In the genomic region with DNA sequence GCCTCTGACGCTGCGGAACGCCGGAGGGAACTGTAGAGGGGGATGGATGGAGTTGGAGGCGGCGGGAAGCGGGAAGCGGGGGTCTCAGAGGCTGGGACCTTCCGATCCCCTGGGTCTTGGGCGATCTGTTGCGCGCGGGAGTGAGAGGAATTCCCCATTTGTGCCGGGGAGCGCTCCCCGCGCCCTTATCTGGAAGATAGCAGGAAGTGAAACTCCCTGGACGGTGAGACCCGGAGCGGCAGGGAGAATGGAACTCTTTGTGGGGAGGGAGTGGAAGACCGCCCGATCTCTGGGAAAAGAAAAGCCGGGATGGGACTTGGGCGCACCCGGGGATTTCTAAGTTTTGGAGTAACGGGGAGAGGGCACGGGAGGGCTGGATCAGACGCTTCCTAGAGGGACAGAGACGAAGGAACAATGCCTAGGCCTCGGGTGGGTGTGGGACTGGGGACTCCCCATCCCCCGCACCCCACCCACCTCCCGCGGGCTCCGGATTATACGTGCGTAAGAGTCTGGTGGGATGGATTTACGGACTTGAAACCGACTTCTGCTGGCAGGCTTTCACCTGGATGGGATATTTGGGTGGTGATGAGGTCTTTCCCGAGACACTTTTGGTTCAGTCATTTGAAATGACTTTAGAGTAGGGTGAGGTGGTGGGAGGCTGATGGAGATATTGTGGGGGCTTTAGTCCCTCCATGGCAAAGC, we compare ENCODE assay signal across 8 cellular contexts. TPM values are rescaled to one million over a fixed set of nuclear protein-coding genes. Genes with fewer than 3 reads are reported as not detected.
DNase-seq lines count a peak whose midpoint lies in the region; ATAC-seq and TF ChIP-seq lines count a peak whose summit lies in the region.

No MANE protein-coding gene starts in this region.

- H3K27ac ChIP-seq in RWPE2 (ENCODE audit: poor library complexity, severe bottlenecking) (peak overlapping the region; percentile 87), right cardiac atrium (ENCODE audit: low read length) (no peak overlapping the region), Karpas-422 (ENCODE audit: low read length) (no peak overlapping the region)

- no peak overlapping the region for H3K4me2 ChIP-seq in Karpas-422 (ENCODE audit: low read depth, low read length, poor library complexity, severe bottlenecking)

- intact Hi-C loops in activated CD4-positive, alpha-beta T cell treated with anti-CD3 and anti-CD28 coated beads for 36 hours (cut with DNase I, micrococcal nuclease), result no loop called here
- intact Hi-C loops in right cardiac atrium (cut with DNase I), result no loop called here

- POLR2A ChIA-PET in activated CD4-positive, alpha-beta T cell treated with anti-CD3 and anti-CD28 coated beads for 36 hours (lab: Charles Lee), result no interaction called here

- ATAC-seq in activated CD4-positive, alpha-beta T cell treated with anti-CD3 and anti-CD28 coated beads for 36 hours, result no peak
- ATAC-seq in RWPE2 (ENCODE audit: low read depth), result no peak
- peak in 1 of 2 donors; percentile 15 for ATAC-seq in right cardiac atrium

- no peak overlapping the region for H3K9ac ChIP-seq in Karpas-422 (ENCODE audit: low read length)

- no peaks in the 10 kb centered on the region for H3K9me2 ChIP-seq in Karpas-422 (replicated peaks; ENCODE audit: insufficient read depth, low read length)

- H3K9me3 ChIP-seq in RWPE2 (ENCODE audit: severe bottlenecking) (no peaks in the 10 kb centered on the region), right cardiac atrium (ENCODE audit: control insufficient read depth, low read length) (no peaks in the 10 kb centered on the region), Karpas-422 (ENCODE audit: low read length) (no peaks in the 10 kb centered on the region)

- H3K27me3 ChIP-seq in RWPE2 (ENCODE audit: insufficient read depth, poor library complexity, severe bottlenecking) (no peaks in the 10 kb centered on the region), right cardiac atrium (ENCODE audit: control insufficient read depth, insufficient read depth) (no peaks in the 10 kb centered on the region), Karpas-422 (ENCODE audit: low read length) (no peaks in the 10 kb centered on the region)

- CTCF ChIA-PET in activated CD4-positive, alpha-beta T cell treated with anti-CD3 and anti-CD28 coated beads for 36 hours (lab: Charles Lee), result no interaction called here

- H3K4me1 ChIP-seq in RWPE2 (ENCODE audit: insufficient read depth, poor library complexity, severe bottlenecking) (no peaks in the 10 kb centered on the region), right cardiac atrium (ENCODE audit: control insufficient read depth, insufficient read depth, low read length) (no peaks in the 10 kb centered on the region), Karpas-422 (ENCODE audit: low read length) (no peaks in the 10 kb centered on the region; the same call in 1 of the 2 replicates)

- H3K4me3 ChIP-seq in RWPE2 (ENCODE audit: severe bottlenecking) (peak overlapping the region; percentile 54), right cardiac atrium (ENCODE audit: low read length) (peak overlapping the region; percentile 18), Karpas-422 (ENCODE audit: low read length) (no peak overlapping the region)

- no peak overlapping the region for H2AFZ ChIP-seq in Karpas-422 (ENCODE audit: low read length)

- no peak for TF ChIP-seq CTCF in RWPE2 (IDR thresholded peaks at IDR 0.05; ENCODE audit: poor library complexity, severe bottlenecking)

- WGBS in right cardiac atrium, result 6% methylated on average over 39 of the region's 39 CpGs

- H3K36me3 Mint-ChIP-seq in activated CD4-positive, alpha-beta T cell treated with anti-CD3 and anti-CD28 coated beads for 36 hours (ENCODE audit: low read depth), result peaks cover 4% of the 10 kb centered on the region

- peak overlapping the region; percentile 79 for H3K4me3 Mint-ChIP-seq in activated CD4-positive, alpha-beta T cell treated with anti-CD3 and anti-CD28 coated beads for 36 hours

- H3K4me1 Mint-ChIP-seq in activated CD4-positive, alpha-beta T cell treated with anti-CD3 and anti-CD28 coated beads for 36 hours, result peaks cover 22% of the 10 kb centered on the region

- H3K36me3 ChIP-seq in RWPE2 (ENCODE audit: low read depth), result peaks cover 34% of the 10 kb centered on the region
- no peaks in the 10 kb centered on the region for H3K36me3 ChIP-seq in Karpas-422 (ENCODE audit: insufficient read depth, low read length)

- H3K9me3 Mint-ChIP-seq in activated CD4-positive, alpha-beta T cell treated with anti-CD3 and anti-CD28 coated beads for 36 hours (ENCODE audit: low read depth), result peaks cover 5% of the 10 kb centered on the region

- H4K20me1 ChIP-seq in Karpas-422 (ENCODE audit: insufficient read depth, low read depth, low read length), result no peaks in the 10 kb centered on the region

- no peaks in the 10 kb centered on the region for H3K79me2 ChIP-seq in Karpas-422 (ENCODE audit: low read length)

- H3K27ac Mint-ChIP-seq in activated CD4-positive, alpha-beta T cell treated with anti-CD3 and anti-CD28 coated beads for 36 hours, result peak overlapping the region; percentile 37

- H3K27me3 Mint-ChIP-seq in activated CD4-positive, alpha-beta T cell treated with anti-CD3 and anti-CD28 coated beads for 36 hours, result peaks cover 20% of the 10 kb centered on the region

- DNase-seq in activated CD4-positive, alpha-beta T cell treated with anti-CD3 and anti-CD28 coated beads for 36 hours, result peak; percentile 7
- no peak for DNase-seq in activated CD4-positive, alpha-beta T cell treated with anti-CD3 and anti-CD28 coated beads for 1 hour
- DNase-seq in RWPE2 (ENCODE audit: low spot score) (no peak), right cardiac atrium (peak in 1 of 3 donors; percentile 38), Karpas-422 (no peak), NCI-H1694 treated with DMSO at 0.1 percent for 48 hours (lab: John Stamatoyannopoulos, UW) (no peak), dermis blood vessel endothelial cell (no peak)
- peak; percentile 24 for DNase-seq in stimulated activated CD8-positive, alpha-beta memory T cell treated with anti-CD3 and anti-CD28 coated beads, Interleukin-4, amount 100 ng/mL, for 48 hours

RNA-seq across cellular contexts. Expression of gene LSR, which starts 0.5 kb away (rescaled TPM):
- total RNA-seq in activated CD4-positive, alpha-beta T cell treated with anti-CD3 and anti-CD28 coated beads for 36 hours, result 10 to 100 TPM; 10.0 to 12.2 TPM
- 1 to 10 TPM; 4.6 to 8.9 (median 4.8) TPM for total RNA-seq in right cardiac atrium
- polyA plus RNA-seq in right cardiac atrium, result 5.0 TPM
- total RNA-seq in Karpas-422 (2014; rRNA removed; shearing (Covaris generic); ENCODE audit: low replicate concordance), result 0.63 and 1.2 TPM in 2 replicates
- 0.56 and 2.0 TPM in 2 replicates for total RNA-seq in dermis blood vessel endothelial cell

RNA-seq across cellular contexts. Expression of gene USF2, which starts 19.5 kb away (rescaled TPM):
- 100 to 1,000 TPM; 116 to 154 TPM for total RNA-seq in activated CD4-positive, alpha-beta T cell treated with anti-CD3 and anti-CD28 coated beads for 36 hours
- total RNA-seq in right cardiac atrium, result 100 to 1,000 TPM; 182 to 270 (median 239) TPM
- polyA plus RNA-seq in right cardiac atrium, result 332 TPM
- 97.9 and 224 TPM in 2 replicates for total RNA-seq in Karpas-422 (2014; rRNA removed; shearing (Covaris generic); ENCODE audit: low replicate concordance)
- total RNA-seq in dermis blood vessel endothelial cell, result 47.5 and 58.2 TPM in 2 replicates

RNA-seq across cellular contexts. Expression of gene FAM187B, which starts 20.8 kb away (rescaled TPM):
- total RNA-seq in activated CD4-positive, alpha-beta T cell treated with anti-CD3 and anti-CD28 coated beads for 36 hours, result not detected
- total RNA-seq in right cardiac atrium (not detected), dermis blood vessel endothelial cell (not detected in 2 replicates)
- not detected for polyA plus RNA-seq in right cardiac atrium
- not detected in 2 replicates for total RNA-seq in Karpas-422 (2014; rRNA removed; shearing (Covaris generic); ENCODE audit: low replicate concordance)

RNA-seq across cellular contexts. Expression of gene HAMP, which starts 33.0 kb away (rescaled TPM):
- total RNA-seq in activated CD4-positive, alpha-beta T cell treated with anti-CD3 and anti-CD28 coated beads for 36 hours, result under 1 TPM; 0.25 to 0.30 TPM
- total RNA-seq in right cardiac atrium (100 to 1,000 TPM; 164 to 286 (median 230) TPM), dermis blood vessel endothelial cell (under 0.01 TPM in 1 of 2 replicates, not detected in the other)
- 406 TPM for polyA plus RNA-seq in right cardiac atrium
- total RNA-seq in Karpas-422 (2014; rRNA removed; shearing (Covaris generic); ENCODE audit: low replicate concordance), result 0.45 TPM in 1 of 2 replicates, not detected in the other

RNA-seq across cellular contexts. Expression of gene MAG, which starts 42.7 kb away (rescaled TPM):
- under 1 TPM; 0.19 to 0.34 TPM for total RNA-seq in activated CD4-positive, alpha-beta T cell treated with anti-CD3 and anti-CD28 coated beads for 36 hours
- not detected for total RNA-seq in right cardiac atrium
- 1.3 TPM for polyA plus RNA-seq in right cardiac atrium
- total RNA-seq in Karpas-422 (2014; rRNA removed; shearing (Covaris generic); ENCODE audit: low replicate concordance), result 0.36 TPM in 1 of 2 replicates, not detected in the other
- not detected in 2 replicates for total RNA-seq in dermis blood vessel endothelial cell

Comparison
In these comparisons a context has a peak if more than half of its experiments do, and no peak if none do; other contexts are left out.
1. DNase-seq: peak in activated CD4-positive, alpha-beta T cell treated with anti-CD3 and anti-CD28 coated beads for 36 hours (single experiment) and stimulated activated CD8-positive, alpha-beta memory T cell treated with anti-CD3 and anti-CD28 coated beads, Interleukin-4, amount 100 ng/mL, for 48 hours (single experiment); none in activated CD4-positive, alpha-beta T cell treated with anti-CD3 and anti-CD28 coated beads for 1 hour (single experiment), RWPE2 (single experiment), Karpas-422 (single experiment), NCI-H1694 treated with DMSO at 0.1 percent for 48 hours (single experiment) and dermis blood vessel endothelial cell (single experiment).